Comparison of ENCODE assay signal across 1 cellular context in the genomic region with DNA sequence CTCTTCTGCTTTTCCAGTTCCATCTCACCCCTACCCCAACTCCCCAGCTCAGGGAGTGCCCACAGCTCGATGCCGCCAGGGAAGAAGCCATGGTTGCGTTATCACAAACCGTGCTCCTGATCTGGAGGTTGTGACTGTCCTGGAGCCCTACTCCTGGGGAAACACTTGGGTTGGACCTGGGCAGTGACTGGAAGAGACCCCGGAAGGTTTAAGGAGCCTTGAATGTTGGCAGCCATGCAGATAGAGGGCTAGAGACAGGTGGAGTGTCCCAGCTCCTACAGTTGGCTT.
TF ChIP-seq lines count a peak whose summit lies in the region.

No MANE protein-coding gene starts in this region.

TF ChIP-seq in A549, 52 proteins besides CTCF, POLR2A, EP300 and RAD21 (continued from another document):
- TF ChIP-seq, protein P1, sequence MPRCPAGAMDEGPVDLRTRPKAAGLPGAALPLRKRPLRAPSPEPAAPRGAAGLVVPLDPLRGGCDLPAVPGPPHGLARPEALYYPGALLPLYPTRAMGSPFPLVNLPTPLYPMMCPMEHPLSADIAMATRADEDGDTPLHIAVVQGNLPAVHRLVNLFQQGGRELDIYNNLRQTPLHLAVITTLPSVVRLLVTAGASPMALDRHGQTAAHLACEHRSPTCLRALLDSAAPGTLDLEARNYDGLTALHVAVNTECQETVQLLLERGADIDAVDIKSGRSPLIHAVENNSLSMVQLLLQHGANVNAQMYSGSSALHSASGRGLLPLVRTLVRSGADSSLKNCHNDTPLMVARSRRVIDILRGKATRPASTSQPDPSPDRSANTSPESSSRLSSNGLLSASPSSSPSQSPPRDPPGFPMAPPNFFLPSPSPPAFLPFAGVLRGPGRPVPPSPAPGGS (IDR thresholded peaks at IDR 0.05), result no peak
- TF ChIP-seq, protein P2, sequence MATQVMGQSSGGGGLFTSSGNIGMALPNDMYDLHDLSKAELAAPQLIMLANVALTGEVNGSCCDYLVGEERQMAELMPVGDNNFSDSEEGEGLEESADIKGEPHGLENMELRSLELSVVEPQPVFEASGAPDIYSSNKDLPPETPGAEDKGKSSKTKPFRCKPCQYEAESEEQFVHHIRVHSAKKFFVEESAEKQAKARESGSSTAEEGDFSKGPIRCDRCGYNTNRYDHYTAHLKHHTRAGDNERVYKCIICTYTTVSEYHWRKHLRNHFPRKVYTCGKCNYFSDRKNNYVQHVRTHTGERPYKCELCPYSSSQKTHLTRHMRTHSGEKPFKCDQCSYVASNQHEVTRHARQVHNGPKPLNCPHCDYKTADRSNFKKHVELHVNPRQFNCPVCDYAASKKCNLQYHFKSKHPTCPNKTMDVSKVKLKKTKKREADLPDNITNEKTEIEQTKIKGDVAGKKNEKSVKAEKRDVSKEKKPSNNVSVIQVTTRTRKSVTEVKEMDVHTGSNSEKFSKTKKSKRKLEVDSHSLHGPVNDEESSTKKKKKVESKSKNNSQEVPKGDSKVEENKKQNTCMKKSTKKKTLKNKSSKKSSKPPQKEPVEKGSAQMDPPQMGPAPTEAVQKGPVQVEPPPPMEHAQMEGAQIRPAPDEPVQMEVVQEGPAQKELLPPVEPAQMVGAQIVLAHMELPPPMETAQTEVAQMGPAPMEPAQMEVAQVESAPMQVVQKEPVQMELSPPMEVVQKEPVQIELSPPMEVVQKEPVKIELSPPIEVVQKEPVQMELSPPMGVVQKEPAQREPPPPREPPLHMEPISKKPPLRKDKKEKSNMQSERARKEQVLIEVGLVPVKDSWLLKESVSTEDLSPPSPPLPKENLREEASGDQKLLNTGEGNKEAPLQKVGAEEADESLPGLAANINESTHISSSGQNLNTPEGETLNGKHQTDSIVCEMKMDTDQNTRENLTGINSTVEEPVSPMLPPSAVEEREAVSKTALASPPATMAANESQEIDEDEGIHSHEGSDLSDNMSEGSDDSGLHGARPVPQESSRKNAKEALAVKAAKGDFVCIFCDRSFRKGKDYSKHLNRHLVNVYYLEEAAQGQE (IDR thresholded peaks at IDR 0.05), result no peak
